11 cellular contexts compared by ENCODE assay signal in the genomic region with DNA sequence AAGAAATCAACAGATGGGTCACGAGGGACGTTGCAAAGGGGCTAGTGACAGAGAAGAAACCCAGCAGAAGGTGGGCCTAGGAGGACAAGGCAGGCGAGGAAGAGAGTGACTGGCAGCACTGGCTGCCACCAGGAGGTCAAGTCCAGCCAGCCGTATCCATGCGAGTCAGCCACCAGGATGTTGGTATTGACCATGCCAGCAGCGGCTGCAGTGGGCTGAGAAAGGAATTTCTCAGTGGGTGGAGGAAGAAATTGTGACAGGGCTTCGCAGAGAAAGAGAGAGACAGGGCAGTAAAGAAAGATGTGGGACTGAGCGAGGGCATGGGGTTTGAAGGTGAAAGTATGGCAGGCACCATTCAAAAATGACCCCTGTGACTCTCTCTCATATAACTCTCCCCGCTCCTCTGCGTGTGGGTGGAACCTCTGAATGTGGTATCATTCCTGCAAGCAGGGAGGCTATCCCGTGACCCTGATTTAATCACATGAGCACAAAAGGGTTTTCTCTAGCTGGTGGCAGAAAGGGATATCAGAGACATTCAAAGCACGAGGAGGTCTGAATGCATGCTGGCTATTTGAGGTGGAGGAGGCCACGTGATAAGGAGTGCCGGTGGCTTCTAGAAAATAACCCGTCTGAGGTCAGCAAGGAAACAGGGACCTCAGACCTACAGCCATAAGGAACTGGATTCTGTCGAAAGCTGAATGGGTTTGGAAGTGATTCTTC. TPM values are rescaled to one million over a fixed set of nuclear protein-coding genes. Genes with fewer than 3 reads are reported as not detected.
A peak's percentile ranks its signal among the peaks of the same experiment; 100 is the strongest.
DNase-seq lines count a peak whose midpoint lies in the region; ATAC-seq, FAIRE-seq and TF ChIP-seq lines count a peak whose summit lies in the region.
"Had no signal": no experiment of that assay in that cellular context is flagged by ENCODE, and none has a peak within 500 bp of the region (broad histone marks: within the 10 kb centered on the region; RNA-seq: fewer than 3 reads in every experiment).

No MANE protein-coding gene starts in this region.

- peaks cover 0 to 4% of the 10 kb centered on the region in 2 donors for H3K4me1 ChIP-seq in kidney (ENCODE audit: control insufficient read depth in 1 of 2, insufficient read depth in 1 of 2, low read depth in 1 of 2, low read length in 2 of 2)

- no peaks in the 10 kb centered on the region for H3K9me3 Mint-ChIP-seq in activated naive CD8-positive, alpha-beta T cell treated with anti-CD3 and anti-CD28 coated beads, Interleukin-2, amount 50 U/mL, for 24 hours
- no peaks in the 10 kb centered on the region for H3K9me3 Mint-ChIP-seq in stimulated activated naive B cell treated with anti-CD40 and anti-IgM and Interleukin-4, amounts not matched to agents 10 μg/mL and 1 μg/mL and 100 μg/mL, for 72 hours

- H3K4me3 Mint-ChIP-seq in activated naive CD8-positive, alpha-beta T cell treated with anti-CD3 and anti-CD28 coated beads, Interleukin-2, amount 50 U/mL, for 24 hours: no peak overlapping the region
- peak overlapping the region in 1 of 2 donors; percentile 46 for H3K4me3 Mint-ChIP-seq in stimulated activated naive B cell treated with anti-CD40 and anti-IgM and Interleukin-4, amounts not matched to agents 10 μg/mL and 1 μg/mL and 100 μg/mL, for 72 hours

- DNase-seq in HK-2 (ENCODE audit: unreplicated experiment): peak; percentile 60
- DNase-seq in activated naive CD8-positive, alpha-beta T cell treated with anti-CD3 and anti-CD28 coated beads, Interleukin-2, amount 50 U/mL, for 24 hours: no peak
- DNase-seq in kidney: peak; percentile 76
- DNase-seq in stimulated activated naive B cell treated with anti-CD40 and anti-IgM and Interleukin-4, amounts not matched to agents 10 μg/mL and 1 μg/mL and 100 μg/mL, for 72 hours: no peak
- DNase-seq in LoVo (ENCODE audit: low spot score): no peak
- no peak for DNase-seq in cerebellum (ENCODE audit: low spot score)
- DNase-seq: activated CD4-positive, alpha-beta T cell treated with anti-CD3 and anti-CD28 coated beads, Interleukin-2, amount 50 U/mL, for 1 hour; effector memory CD4-positive, alpha-beta T cell had no signal

- H3K27me3 Mint-ChIP-seq in activated naive CD8-positive, alpha-beta T cell treated with anti-CD3 and anti-CD28 coated beads, Interleukin-2, amount 50 U/mL, for 24 hours: no peaks in the 10 kb centered on the region
- H3K27me3 Mint-ChIP-seq in stimulated activated naive B cell treated with anti-CD40 and anti-IgM and Interleukin-4, amounts not matched to agents 10 μg/mL and 1 μg/mL and 100 μg/mL, for 72 hours: no peaks in the 10 kb centered on the region

- H3K4me3 ChIP-seq in kidney (ENCODE audit: low read length in 2 of 2): no peak overlapping the region
- H3K4me3 ChIP-seq: mucosa of descending colon had no signal

- H3K4me1 Mint-ChIP-seq in activated naive CD8-positive, alpha-beta T cell treated with anti-CD3 and anti-CD28 coated beads, Interleukin-2, amount 50 U/mL, for 24 hours: peaks cover 12% of the 10 kb centered on the region
- H3K4me1 Mint-ChIP-seq in stimulated activated naive B cell treated with anti-CD40 and anti-IgM and Interleukin-4, amounts not matched to agents 10 μg/mL and 1 μg/mL and 100 μg/mL, for 72 hours: peaks cover 8 to 13% of the 10 kb centered on the region in 2 donors

- peaks cover 39% of the 10 kb centered on the region for H3K36me3 Mint-ChIP-seq in activated naive CD8-positive, alpha-beta T cell treated with anti-CD3 and anti-CD28 coated beads, Interleukin-2, amount 50 U/mL, for 24 hours (ENCODE audit: low read depth)
- peaks cover 43 to 62% of the 10 kb centered on the region in 2 donors for H3K36me3 Mint-ChIP-seq in stimulated activated naive B cell treated with anti-CD40 and anti-IgM and Interleukin-4, amounts not matched to agents 10 μg/mL and 1 μg/mL and 100 μg/mL, for 72 hours

- intact Hi-C loops in kidney (cut with DNase I): no loop called here

- ATAC-seq in activated naive CD8-positive, alpha-beta T cell treated with anti-CD3 and anti-CD28 coated beads, Interleukin-2, amount 50 U/mL, for 24 hours: no peak
- no peak for ATAC-seq in stimulated activated naive B cell treated with anti-CD40 and anti-IgM and Interleukin-4, amounts not matched to agents 10 μg/mL and 1 μg/mL and 100 μg/mL, for 72 hours (replicated peaks)
- ATAC-seq in HG02884 (IDR thresholded peaks at IDR 0.05; ENCODE audit: unreplicated experiment): no peak

- no peak for FAIRE-seq in kidney (lab: Jason Lieb, UNC)
- FAIRE-seq: H54 had no signal

- no peaks in the 10 kb centered on the region for H3K36me3 ChIP-seq in kidney (ENCODE audit: control insufficient read depth in 1 of 2, insufficient read depth in 2 of 2, low read length in 2 of 2)

- peak overlapping the region; percentile 18 for H3K27ac Mint-ChIP-seq in activated naive CD8-positive, alpha-beta T cell treated with anti-CD3 and anti-CD28 coated beads, Interleukin-2, amount 50 U/mL, for 24 hours
- H3K27ac Mint-ChIP-seq in stimulated activated naive B cell treated with anti-CD40 and anti-IgM and Interleukin-4, amounts not matched to agents 10 μg/mL and 1 μg/mL and 100 μg/mL, for 72 hours: peak overlapping the region; percentile 56

- H3K27ac ChIP-seq in kidney (ENCODE audit: low read depth in 2 of 2, low read length in 2 of 2): no peak overlapping the region

- no peak for TF ChIP-seq CTCF in kidney (IDR thresholded peaks at IDR 0.05; ENCODE audit: borderline replicate concordance, extremely low read depth, insufficient read depth)

- no peak overlapping the region for H3K9ac ChIP-seq in kidney (ENCODE audit: low read length in 2 of 2)

- no peaks in the 10 kb centered on the region for H3K9me3 ChIP-seq in kidney (ENCODE audit: control insufficient read depth in 1 of 2, low read length in 2 of 2)
- H3K9me3 ChIP-seq: mucosa of descending colon had no signal

RNA-seq across cellular contexts. Expression of a gene that starts 45.4 kb away (rescaled TPM):
- 44.4 TPM for total RNA-seq in kidney
- polyA plus RNA-seq in kidney (ENCODE audit: insufficient read depth, low read depth, low replicate concordance): 16.0 TPM
- total RNA-seq in cerebellum: 91.2 TPM

Comparison
In these comparisons a context has a peak if more than half of its experiments do, and no peak if none do; other contexts are left out.
1. DNase-seq: peak in HK-2 (single experiment) and kidney (single experiment); none in activated naive CD8-positive, alpha-beta T cell treated with anti-CD3 and anti-CD28 coated beads, Interleukin-2, amount 50 U/mL, for 24 hours (single experiment), stimulated activated naive B cell treated with anti-CD40 and anti-IgM and Interleukin-4, amounts not matched to agents 10 μg/mL and 1 μg/mL and 100 μg/mL, for 72 hours (single experiment), LoVo (single experiment) and cerebellum (single experiment).